9 cellular contexts compared by ENCODE assay signal in genomic region chr16:77660311-77660710, GRCh38.
DNase-seq lines count a peak whose midpoint lies in the region; ATAC-seq, FAIRE-seq and TF ChIP-seq lines count a peak whose summit lies in the region.
"Had no signal": no experiment of that assay in that cellular context is flagged by ENCODE, and none has a peak within 500 bp of the region (broad histone marks: within the 10 kb centered on the region; RNA-seq: fewer than 3 reads in every experiment).

No MANE protein-coding gene starts in this region.

- FAIRE-seq in bronchial epithelial cell (lab: Jason Lieb, UNC), result no peak

- peak; percentile 20 for TF ChIP-seq CTCF in GM12865 (IDR thresholded peaks at IDR 0.05; ENCODE audit: insufficient read depth, low read depth, low read length, missing control alignments)
- TF ChIP-seq CTCF in bronchial epithelial cell (IDR thresholded peaks at IDR 0.05; ENCODE audit: insufficient read depth, low read length, severe bottlenecking), result peak; percentile 25
- peak; percentile 57 for TF ChIP-seq CTCF in nephron progenitor cell (IDR thresholded peaks at IDR 0.05)
- TF ChIP-seq CTCF in GM13977 (IDR thresholded peaks at IDR 0.05; ENCODE audit: extremely low read depth, insufficient read depth, missing control alignments), result no peak

- no peak overlapping the region for H3K27ac Mint-ChIP-seq in nephron progenitor cell

- H3K4me1 Mint-ChIP-seq in nephron progenitor cell, result peaks cover 5% of the 10 kb centered on the region

- H3K4me3 ChIP-seq in GM12865 (ENCODE audit: low read depth, low read length), result no peak overlapping the region
- no peak overlapping the region for H3K4me3 ChIP-seq in bronchial epithelial cell (ENCODE audit: low read depth, low read length)
- H3K4me3 ChIP-seq: SJCRH30 had no signal

- H3K9me3 Mint-ChIP-seq in nephron progenitor cell, result peaks cover 13% of the 10 kb centered on the region

- in situ Hi-C loops in GM13977 (cut with MboI; ENCODE audit: low pct_unique_long_range_greater_than_20kb, low sequenced_read_pairs, unreplicated experiment), result loop anchor here (10.0 kb wide), 1 partner anchor 314 kb away; no protein-coding TSS in a partner anchor

- no peaks in the 10 kb centered on the region for H3K36me3 Mint-ChIP-seq in nephron progenitor cell (ENCODE audit: low read depth)

- no peaks in the 10 kb centered on the region for H3K36me3 ChIP-seq in bronchial epithelial cell (ENCODE audit: control insufficient read depth, insufficient read depth, low read length)
- H3K36me3 ChIP-seq: SJCRH30 had no signal

- peaks cover 9% of the 10 kb centered on the region for H3K27me3 Mint-ChIP-seq in nephron progenitor cell (ENCODE audit: low read depth, poor library complexity)

- H3K4me3 Mint-ChIP-seq in nephron progenitor cell, result no peak overlapping the region

- DNase-seq in GM12865 (ENCODE audit: low read depth), result peak; percentile 9
- DNase-seq in NCI-H2227 (lab: John Stamatoyannopoulos, UW; ENCODE audit: unreplicated experiment), result peak; percentile 45
- DNase-seq in bronchial epithelial cell (ENCODE audit: low read depth), result peak; percentile 25
- no peak for DNase-seq in nephron progenitor cell
- no peak for DNase-seq in GM13977 (ENCODE audit: low spot score)

- H3K27me3 ChIP-seq in bronchial epithelial cell (ENCODE audit: control insufficient read depth, insufficient read depth, low read length), result no peaks in the 10 kb centered on the region
- H3K27me3 ChIP-seq: SJCRH30 had no signal

- ATAC-seq in GM18511 (IDR thresholded peaks at IDR 0.05; ENCODE audit: unreplicated experiment) (no peak), GM18498 (IDR thresholded peaks at IDR 0.05; ENCODE audit: unreplicated experiment) (no peak)
- ATAC-seq in activated CD4-positive, CD25-positive, alpha-beta regulatory T cell treated with anti-CD3 and anti-CD28 coated beads, Interleukin-2, amount 50 U/mL, for 24 hours, result no peak

Comparison
In these comparisons a context has a peak if more than half of its experiments do, and no peak if none do; other contexts are left out.
1. DNase-seq: peak in GM12865 (single experiment), NCI-H2227 (single experiment) and bronchial epithelial cell (single experiment); none in nephron progenitor cell (single experiment) and GM13977 (single experiment).